ENCODE assay signal across 8 cellular contexts in the genomic region with DNA sequence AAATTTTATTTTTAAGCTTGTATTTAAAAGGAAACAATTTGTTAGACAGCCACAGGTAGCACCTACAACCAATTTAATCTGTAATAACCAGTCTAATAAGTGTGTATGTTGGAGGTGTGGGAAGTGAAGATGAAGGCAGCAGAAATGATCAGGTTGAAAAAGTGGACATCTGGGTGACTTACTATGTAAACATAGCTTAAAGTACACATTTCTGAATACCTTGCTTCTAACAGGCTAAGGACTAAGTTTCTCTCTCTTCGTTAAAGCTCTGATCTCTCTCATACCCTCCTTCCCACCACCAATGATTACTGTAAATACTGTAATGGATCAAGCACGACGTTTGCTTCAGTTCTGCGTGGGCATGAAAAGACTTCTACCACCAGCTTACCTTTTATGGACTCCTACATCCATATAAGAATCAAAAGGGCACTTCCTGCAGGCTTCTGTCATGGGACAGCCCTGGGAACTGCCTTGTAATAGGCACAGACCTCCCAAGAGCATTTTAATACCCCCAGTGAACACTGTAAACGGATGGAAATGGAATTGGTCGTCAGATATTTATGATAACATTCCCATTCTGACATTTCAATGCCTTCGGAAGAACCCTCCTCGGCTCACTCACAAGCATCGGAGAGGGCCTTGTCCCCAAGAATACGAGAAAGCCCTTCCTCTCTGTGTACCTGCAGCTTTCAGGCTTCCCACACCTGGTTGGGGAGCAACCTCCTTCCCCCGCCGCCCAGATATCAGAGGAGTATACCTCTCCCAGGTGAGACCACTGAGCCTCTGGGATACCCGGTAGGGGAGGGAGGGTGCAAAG. TPM values are rescaled to one million over a fixed set of nuclear protein-coding genes. Genes with fewer than 3 reads are reported as not detected.
A peak's percentile ranks its signal among the peaks of the same experiment; 100 is the strongest.
DNase-seq lines count a peak whose midpoint lies in the region; ATAC-seq and TF ChIP-seq lines count a peak whose summit lies in the region.

No MANE protein-coding gene starts in this region.

- no peak overlapping the region for H2AFZ ChIP-seq in HCT116 (ENCODE audit: low read depth, low read length, poor library complexity, severe bottlenecking)

- H3K27ac Mint-ChIP-seq in CD8-positive, alpha-beta T cell: peak overlapping the region; percentile 96

- no peak for TF ChIP-seq CTCF in CD8-positive, alpha-beta T cell (IDR thresholded peaks at IDR 0.05)
- TF ChIP-seq CTCF in HCT116 (IDR thresholded peaks at IDR 0.05 in 2 of 3, conservative IDR thresholded peaks at IDR 0.05 in 1 of 3; ENCODE audit: borderline replicate concordance in 1 of 3, insufficient read depth in 1 of 3, low read depth in 2 of 3, low read length in 2 of 3): no peak
- no peak for TF ChIP-seq CTCF in WI38 (IDR thresholded peaks at IDR 0.05; ENCODE audit: low read depth, low read length)
- TF ChIP-seq CTCF in fibroblast of villous mesenchyme (IDR thresholded peaks at IDR 0.05; ENCODE audit: insufficient read depth, low read depth, low read length): no peak
- TF ChIP-seq CTCF in prostate gland (IDR thresholded peaks at IDR 0.05): no peak

- WGBS in prostate gland: 1% methylated on average over 13 of the region's 13 CpGs

- H3K4me3 Mint-ChIP-seq in CD8-positive, alpha-beta T cell: peak overlapping the region; percentile 98

- H4K20me1 ChIP-seq in HCT116 (ENCODE audit: insufficient read depth): no peaks in the 10 kb centered on the region

- peak; percentile 4 for ATAC-seq in CD8-positive, alpha-beta T cell
- peak; percentile 3; the same call in 1 of the 2 replicates for ATAC-seq in HCT116

- no peak for TF ChIP-seq POLR2A in HCT116 (IDR thresholded peaks at IDR 0.05; ENCODE audit: borderline replicate concordance, extremely low read depth, insufficient read depth, insufficient read length)
- TF ChIP-seq POLR2A in prostate gland (IDR thresholded peaks at IDR 0.05): no peak

- peaks cover 37% of the 10 kb centered on the region for H3K79me2 ChIP-seq in HCT116 (ENCODE audit: insufficient read depth, low read length)

- TSS peak; percentile 61 for BruUV-seq in HCT116 (replicated peaks; lab: Mats Ljungman, UMichigan)

- peaks cover 38% of the 10 kb centered on the region for H3K4me1 Mint-ChIP-seq in CD8-positive, alpha-beta T cell (ENCODE audit: low read depth)

- no peaks in the 10 kb centered on the region for H3K9me3 Mint-ChIP-seq in CD8-positive, alpha-beta T cell

- H3K4me2 ChIP-seq in HCT116 (ENCODE audit: low read length): peak overlapping the region; percentile 99

- CTCF ChIA-PET in CD8-positive, alpha-beta T cell (lab: Charles Lee): interaction anchor here (0.7 to 1.9 kb wide), 3 partner anchors 14 to 155 kb away, joined by 3 to 5 read pairs (median 3); no protein-coding TSS in a partner anchor
- CTCF ChIA-PET in HCT116 (lab: Charles Lee): no interaction called here

- intact Hi-C loops in CD8-positive, alpha-beta T cell (cut with DNase I, micrococcal nuclease): loop anchor here (1.0 to 5.0 kb wide), 3 partner anchors 19 to 210 kb away; partner anchors contain the start of genes DBF4B (in 2 of the 2) and EFTUD2 (in 2 of the 2)
- intact Hi-C loops in HCT116 (cut with micrococcal nuclease): no loop called here
- intact Hi-C loops in prostate gland (cut with DNase I): no loop called here
- intact Hi-C loops in posterior cingulate gyrus (cut with DNase I): loop anchor here (2.0 to 10.0 kb wide), 2 partner anchors 20 to 184 kb away; partner anchors contain the start of genes DBF4B and GPATCH8

- H3K4me1 ChIP-seq in CD8-positive, alpha-beta T cell (ENCODE audit: insufficient read depth, low read length): peaks cover 16% of the 10 kb centered on the region
- peaks cover 13 to 30% of the 10 kb centered on the region in 2 experiments for H3K4me1 ChIP-seq in HCT116 (ENCODE audit: control insufficient read depth in 1 of 2, insufficient read depth in 2 of 2, low read length in 2 of 2)
- no peaks in the 10 kb centered on the region for H3K4me1 ChIP-seq in prostate gland (replicated peaks)

- H3K9me2 ChIP-seq in HCT116 (ENCODE audit: insufficient read depth): no peaks in the 10 kb centered on the region

- no peaks in the 10 kb centered on the region for H3K27me3 Mint-ChIP-seq in CD8-positive, alpha-beta T cell (ENCODE audit: low read depth)

- DNase-seq in CD8-positive, alpha-beta T cell: no peak
- no peak for DNase-seq in HCT116 (ENCODE audit: low read depth, low spot score)
- peak; percentile 4 for DNase-seq in fibroblast of villous mesenchyme (ENCODE audit: low read depth)
- no peak for DNase-seq in prostate gland (ENCODE audit: low spot score)
- DNase-seq in NCI-H1417 treated with DMSO at 0.1 percent for 48 hours (lab: John Stamatoyannopoulos, UW): no peak
- DNase-seq in SIG-M5 (lab: John Stamatoyannopoulos, UW): no peak
- DNase-seq in posterior cingulate gyrus: no peak

- TF ChIP-seq RAD21 in HCT116 (IDR thresholded peaks at IDR 0.05; ENCODE audit: low read depth): no peak

- POLR2A ChIA-PET in CD8-positive, alpha-beta T cell (lab: Charles Lee): interaction anchor here (1.1 to 3.7 kb wide), 4 partner anchors 16 to 210 kb away, joined by 3 to 25 read pairs (median 4); partner anchors contain the start of genes DBF4B and EFTUD2
- POLR2A ChIA-PET in HCT116 (lab: Charles Lee): interaction anchor here (1.2 kb wide), 1 partner anchor 70 kb away, joined by 3 read pairs; the partner anchor contains the start of gene ADAM11

- H3K36me3 ChIP-seq in CD8-positive, alpha-beta T cell (ENCODE audit: insufficient read depth, low read length): no peaks in the 10 kb centered on the region
- H3K36me3 ChIP-seq in HCT116 (ENCODE audit: control insufficient read depth in 1 of 2, insufficient read depth in 2 of 2, low read length in 2 of 2): 0 out of 4 replicates have a peak, but pooled peaks cover 0 to 2% of the 10 kb centered on the region in 2 experiments
- no peaks in the 10 kb centered on the region for H3K36me3 ChIP-seq in prostate gland

- H3K9ac ChIP-seq in HCT116 (ENCODE audit: low read length): peak overlapping the region; percentile 93

- H3K27me3 ChIP-seq in CD8-positive, alpha-beta T cell (ENCODE audit: insufficient read depth, low read length): no peaks in the 10 kb centered on the region
- H3K27me3 ChIP-seq in HCT116 (ENCODE audit: insufficient read depth, low read length) (no peaks in the 10 kb centered on the region), prostate gland (replicated peaks; ENCODE audit: insufficient read depth) (no peaks in the 10 kb centered on the region)

- H3K36me3 Mint-ChIP-seq in CD8-positive, alpha-beta T cell: peaks cover 39% of the 10 kb centered on the region

- peak overlapping the region; percentile 81 for H3K27ac ChIP-seq in CD8-positive, alpha-beta T cell (ENCODE audit: low read depth, low read length)
- H3K27ac ChIP-seq in HCT116 (ENCODE audit: low read depth, low read length): peak overlapping the region; percentile 69
- H3K27ac ChIP-seq in prostate gland: peak overlapping the region; percentile 64 to 76

- no peaks in the 10 kb centered on the region for H3K9me3 ChIP-seq in CD8-positive, alpha-beta T cell (ENCODE audit: low read length)
- H3K9me3 ChIP-seq in HCT116 (ENCODE audit: control insufficient read depth in 1 of 2, insufficient read depth in 1 of 2, low read depth in 1 of 2, low read length in 2 of 2): no peaks in the 10 kb centered on the region
- no peaks in the 10 kb centered on the region for H3K9me3 ChIP-seq in prostate gland

- RAD21 ChIA-PET in HCT116 (lab: Charles Lee; ENCODE audit: low non-redundant PET in 1 of 2, low total read pairs in 2 of 2, uncharacterized antibody in 2 of 2, unreplicated experiment in 2 of 2): no interaction called here

- peak overlapping the region; percentile 71 for H3K4me3 ChIP-seq in CD8-positive, alpha-beta T cell (ENCODE audit: low read depth, low read length)
- H3K4me3 ChIP-seq in HCT116 (replicated peaks in 1 of 2; ENCODE audit: low read depth in 1 of 2, low read length in 2 of 2): peak overlapping the region; percentile 98
- H3K4me3 ChIP-seq in WI38 (ENCODE audit: low read depth, low read length): peak overlapping the region; percentile 78
- peak overlapping the region; percentile 100 for H3K4me3 ChIP-seq in fibroblast of villous mesenchyme (ENCODE audit: low read depth, low read length)
- H3K4me3 ChIP-seq in prostate gland: peak overlapping the region; percentile 75 to 79

TF ChIP-seq in HCT116, 20 proteins besides CTCF, POLR2A, EP300 and RAD21:
- no peak for TF ChIP-seq ZBTB33 (IDR thresholded peaks at IDR 0.05; ENCODE audit: extremely low read depth, insufficient replicate concordance, low read length)
- no peak for TF ChIP-seq MAX (IDR thresholded peaks at IDR 0.05)
- no peak for TF ChIP-seq EZH2 (IDR thresholded peaks at IDR 0.05)
- TF ChIP-seq TCF7L2 (IDR thresholded peaks at IDR 0.05; ENCODE audit: borderline replicate concordance, extremely low read depth, insufficient read depth, insufficient read length): no peak

RNA-seq across cellular contexts. Expression of gene CCDC43, which starts 0.7 kb away (rescaled TPM):
- 10 to 100 TPM; 39.1 TPM for total RNA-seq in CD8-positive, alpha-beta T cell
- total RNA-seq in HCT116 (2021; ENCODE audit: unreplicated experiment) (33.0 TPM), fibroblast of villous mesenchyme (32.5 and 52.2 TPM in 2 replicates), prostate gland (10 to 100 TPM; 17.2 to 21.9 TPM)
- 12.7 and 15.2 TPM in 2 replicates for polyA plus RNA-seq in HCT116 (2012)

RNA-seq across cellular contexts. Expression of gene DBF4B, which starts 19.6 kb away (rescaled TPM):
- 1 to 10 TPM in 1 of 2 experiments, under 1 TPM in 1; 0.71 to 1.3 TPM for total RNA-seq in CD8-positive, alpha-beta T cell
- total RNA-seq in HCT116 (2021; ENCODE audit: unreplicated experiment): 26.1 TPM
- polyA plus RNA-seq in HCT116 (2012): 11.4 and 16.2 TPM in 2 replicates
- total RNA-seq in fibroblast of villous mesenchyme: 4.2 and 7.8 TPM in 2 replicates
- 10 to 100 TPM in 1 of 2 donors, 1 to 10 TPM in 1; 5.3 to 20.1 TPM for total RNA-seq in prostate gland

RNA-seq across cellular contexts. Expression of gene MEIOC, which starts 32.6 kb away (rescaled TPM):
- total RNA-seq in CD8-positive, alpha-beta T cell: not detected
- total RNA-seq in HCT116 (2021; ENCODE audit: unreplicated experiment) (not detected), fibroblast of villous mesenchyme (under 0.01 and 0.43 TPM in 2 replicates), prostate gland (10 to 100 TPM in 1 of 2 donors, not detected in 1; 21.8 TPM)
- polyA plus RNA-seq in HCT116 (2012): 0.05 and 0.08 TPM in 2 replicates

Comparison
In these comparisons a context has a peak if more than half of its experiments do, and no peak if none do; other contexts are left out.
1. intact Hi-C loops: an anchor here in CD8-positive, alpha-beta T cell (1.0 to 5.0 kb wide) and posterior cingulate gyrus (2.0 to 10.0 kb wide); none called in HCT116 and prostate gland.